18 cellular contexts compared by ENCODE assay signal in genomic region chr6:2674857-2675256, GRCh38.
DNase-seq lines count a peak whose midpoint lies in the region; ATAC-seq, FAIRE-seq and TF ChIP-seq lines count a peak whose summit lies in the region.
"Had no signal": no experiment of that assay in that cellular context is flagged by ENCODE, and none has a peak within 500 bp of the region (broad histone marks: within the 10 kb centered on the region; RNA-seq: fewer than 3 reads in every experiment).

No MANE protein-coding gene starts in this region.

- no peak for TF ChIP-seq POLR2A in K562 (conservative IDR thresholded peaks at IDR 0.05)

- no peaks in the 10 kb centered on the region for H3K9me3 Mint-ChIP-seq in CD8-positive, alpha-beta memory T cell
- H3K9me3 Mint-ChIP-seq: IgD-negative memory B cell had no signal

- CTCF ChIA-PET in K562 (lab: Yijun Ruan, JAX; ENCODE audit: low intra/inter-chr PET ratio), result no interaction called here
- CTCF ChIA-PET in CD8-positive, alpha-beta memory T cell (lab: Charles Lee), result no interaction called here

- no peaks in the 10 kb centered on the region for H3K36me3 ChIP-seq in K562 (ENCODE audit: control insufficient read depth, insufficient read depth, low read length)
- H3K36me3 ChIP-seq in CD8-positive, alpha-beta memory T cell (ENCODE audit: insufficient read depth, low read length), result no peaks in the 10 kb centered on the region
- H3K36me3 ChIP-seq: BE2C had no signal

- H4K20me1 ChIP-seq in K562 (replicated peaks; ENCODE audit: control insufficient read depth, insufficient read depth, low read length), result no peaks in the 10 kb centered on the region

- H3K4me3 ChIP-seq in K562, result no peak overlapping the region
- H3K4me3 ChIP-seq in CD8-positive, alpha-beta memory T cell (ENCODE audit: low read length), result no peak overlapping the region
- H3K4me3 ChIP-seq: GM23248 had no signal

- no peaks in the 10 kb centered on the region for H3K9me3 ChIP-seq in K562 (replicated peaks; ENCODE audit: control insufficient read depth, insufficient read depth, low read depth, low read length)
- H3K9me3 ChIP-seq in CD8-positive, alpha-beta memory T cell (ENCODE audit: low read length), result no peaks in the 10 kb centered on the region
- H3K9me3 ChIP-seq: BE2C had no signal

- H3K27ac Mint-ChIP-seq in CD8-positive, alpha-beta memory T cell, result no peak overlapping the region
- H3K27ac Mint-ChIP-seq: CD4-positive, alpha-beta memory T cell; IgD-negative memory B cell had no signal

- H3K27ac ChIP-seq in K562 (ENCODE audit: extremely low read depth, low read depth, low read length), result no peak overlapping the region
- H3K27ac ChIP-seq in CD8-positive, alpha-beta memory T cell (ENCODE audit: low read depth, low read length), result no peak overlapping the region
- H3K27ac ChIP-seq: C4-2B, GM23248 had no signal

- H3K27me3 ChIP-seq in K562 (ENCODE audit: control insufficient read depth in 2 of 2, insufficient read depth in 2 of 2, low read length in 2 of 2), result peaks cover 34 to 43% of the 10 kb centered on the region in 2 experiments
- H3K27me3 ChIP-seq in CD8-positive, alpha-beta memory T cell (ENCODE audit: insufficient read depth, low read length, poor library complexity, severe bottlenecking), result no peaks in the 10 kb centered on the region

- FAIRE-seq in K562 (lab: Jason Lieb, UNC), result no peak
- FAIRE-seq: D721Med, H54 had no signal

- intact Hi-C loops in K562 (cut with micrococcal nuclease), result no loop called here
- intact Hi-C loops in posterior vena cava (cut with DNase I), result no loop called here

- H3K4me2 ChIP-seq in K562 (ENCODE audit: insufficient read depth, low read length), result no peak overlapping the region

- WGBS in K562 (ENCODE audit: insufficient coverage, low coverage, missing lambda C conversion rate), result 4% methylated on average over 6 of the region's 6 CpGs

- H3K4me3 Mint-ChIP-seq in CD8-positive, alpha-beta memory T cell, result no peak overlapping the region
- H3K4me3 Mint-ChIP-seq: CD4-positive, alpha-beta memory T cell; IgD-negative memory B cell had no signal

- H3K79me2 ChIP-seq in K562 (ENCODE audit: control insufficient read depth, insufficient read depth, low read length), result no peaks in the 10 kb centered on the region

- BruUV-seq in K562 (replicated peaks; lab: Mats Ljungman, UMichigan), result no TSS peak

- no peaks in the 10 kb centered on the region for H3K4me1 ChIP-seq in K562 (replicated peaks in 1 of 2; ENCODE audit: control insufficient read depth in 2 of 2, insufficient read depth in 2 of 2, low read length in 2 of 2)
- H3K4me1 ChIP-seq in CD8-positive, alpha-beta memory T cell (ENCODE audit: insufficient read depth, low read length), result no peaks in the 10 kb centered on the region
- H3K4me1 ChIP-seq: BE2C had no signal

- DNase-seq in GDM1 (lab: John Stamatoyannopoulos, UW) (peak; percentile 44), KBM-7 (peak; percentile 32), RPMI8226 (peak; percentile 73), K562 (ENCODE audit: extremely low read depth in 1 of 4, low spot score in 3 of 4) (no peak), posterior vena cava (ENCODE audit: low spot score) (no peak), 8988T (no peak)
- no peak for DNase-seq in CD8-positive, alpha-beta memory T cell
- DNase-seq: BE2C; CD4-positive, alpha-beta memory T cell; COR-L47; DMS153; DMS79 treated with DMSO at 0.1 percent for 48 hours; EL; GM23248 had no signal

- no peak for TF ChIP-seq RAD21 in K562 (CRISPR knock-in tag; conservative IDR thresholded peaks at IDR 0.05 in 1 of 2, IDR thresholded peaks at IDR 0.05 in 1 of 2)

- TF ChIP-seq EP300 in K562 (IDR thresholded peaks at IDR 0.05; ENCODE audit: low read length), result no peak

- POLR2A ChIA-PET in K562 (lab: Yijun Ruan, JAX), result no interaction called here
- POLR2A ChIA-PET in CD8-positive, alpha-beta memory T cell (lab: Charles Lee), result no interaction called here

- no peak overlapping the region for H3K9ac ChIP-seq in K562 (ENCODE audit: insufficient read depth in 1 of 2, low read depth in 2 of 2, low read length in 2 of 2)
- H3K9ac ChIP-seq: GM23248 had no signal

- no peaks in the 10 kb centered on the region for H3K4me1 Mint-ChIP-seq in CD8-positive, alpha-beta memory T cell
- H3K4me1 Mint-ChIP-seq: CD4-positive, alpha-beta memory T cell; IgD-negative memory B cell had no signal

- no peaks in the 10 kb centered on the region for H3K9me1 ChIP-seq in K562 (ENCODE audit: control insufficient read depth, insufficient read depth, low read length)

- in situ Hi-C loops in KBM-7 (cut with MboI; ENCODE audit: low pct_unique_long_range_greater_than_20kb, low sequenced_read_pairs), result no loop called here
- in situ Hi-C loops in K562 (cut with MboI), result no loop called here

- no peaks in the 10 kb centered on the region for H3K27me3 Mint-ChIP-seq in CD8-positive, alpha-beta memory T cell
- H3K27me3 Mint-ChIP-seq: CD4-positive, alpha-beta memory T cell; IgD-negative memory B cell had no signal

- no peak for ATAC-seq in K562

- H2AFZ ChIP-seq in K562 (ENCODE audit: low read depth, low read length), result no peak overlapping the region
- H2AFZ ChIP-seq: GM23248 had no signal

- H3K36me3 Mint-ChIP-seq in CD8-positive, alpha-beta memory T cell, result peaks cover 0 to 7% (median 0%) of the 10 kb centered on the region in 3 donors
- H3K36me3 Mint-ChIP-seq: CD4-positive, alpha-beta memory T cell had no signal

- TF ChIP-seq CTCF in K562 (IDR thresholded peaks at IDR 0.05 in 2 of 3, conservative IDR thresholded peaks at IDR 0.05 in 1 of 3; ENCODE audit: insufficient read depth in 2 of 3, low read depth in 1 of 3, low read length in 3 of 3), result no peak

TF ChIP-seq in K562, 482 proteins besides CTCF, POLR2A, EP300 and RAD21:
- TF ChIP-seq MAZ (CRISPR knock-in tag; conservative IDR thresholded peaks at IDR 0.05 in 1 of 2, IDR thresholded peaks at IDR 0.05 in 1 of 2) (no peak), ZBTB11 (CRISPR knock-in tag; IDR thresholded peaks at IDR 0.05) (no peak), TSHZ1 (CRISPR knock-in tag; IDR thresholded peaks at IDR 0.05) (no peak), SPI1 (IDR thresholded peaks at IDR 0.05; ENCODE audit: borderline replicate concordance, low read depth, low read length) (peak; percentile 81), MLX (CRISPR knock-in tag; conservative IDR thresholded peaks at IDR 0.05) (no peak)

Comparison
In these comparisons a context has a peak if more than half of its experiments do, and no peak if none do; other contexts are left out.
1. DNase-seq: peak in GDM1 (single experiment), KBM-7 (single experiment) and RPMI8226 (single experiment); none in K562 (0 of 4), posterior vena cava (single experiment), CD8-positive, alpha-beta memory T cell (0 of 5) and 8988T (single experiment).